Comparison of ENCODE assay signal across 9 cellular contexts in genomic region chr4:84529169-84529751, GRCh38. TPM values are rescaled to one million over a fixed set of nuclear protein-coding genes. Genes with fewer than 3 reads are reported as not detected.
DNase-seq lines count a peak whose midpoint lies in the region; ATAC-seq, FAIRE-seq and TF ChIP-seq lines count a peak whose summit lies in the region.
"Had no signal": no experiment of that assay in that cellular context is flagged by ENCODE, and none has a peak within 500 bp of the region (broad histone marks: within the 10 kb centered on the region; RNA-seq: fewer than 3 reads in every experiment).

No MANE protein-coding gene starts in this region.

- H3K4me3 ChIP-seq in AG10803 (ENCODE audit: low read length) (no peak overlapping the region), mucosa of descending colon (no peak overlapping the region)

- no TSS peak for BruUV-seq in MCF 10A (replicated peaks; lab: Mats Ljungman, UMichigan)

- ATAC-seq in mucosa of descending colon (no peak), GM21381 (IDR thresholded peaks at IDR 0.05; ENCODE audit: unreplicated experiment) (no peak), HG02981 (IDR thresholded peaks at IDR 0.05; ENCODE audit: unreplicated experiment) (no peak)

- POLR2A ChIA-PET in MCF 10A (lab: Yijun Ruan, JAX) = interaction anchor here (0.5 to 1.3 kb wide), 3 partner anchors 26 to 1267 kb away, joined by 3 read pairs; no protein-coding TSS in a partner anchor

- no peak overlapping the region for H3K27ac Mint-ChIP-seq in MCF 10A (ENCODE audit: low read depth, unreplicated experiment)

- TF ChIP-seq CTCF in AG10803 (conservative IDR thresholded peaks at IDR 0.05; ENCODE audit: low read length) = peak; percentile 73
- TF ChIP-seq CTCF in MCF 10A (IDR thresholded peaks at IDR 0.05; ENCODE audit: unreplicated experiment) = peak; percentile 53
- TF ChIP-seq CTCF in mucosa of descending colon (IDR thresholded peaks at IDR 0.05) = peak; percentile 20

- H3K36me3 ChIP-seq in mucosa of descending colon (ENCODE audit: low read depth) = no peaks in the 10 kb centered on the region

- peak; percentile 31 for FAIRE-seq in GM18507 (lab: Jason Lieb, UNC)

- DNase-seq in AG10803 (ENCODE audit: low read depth) (peak; percentile 20), GM18507 (ENCODE audit: extremely low spot score, insufficient read length, low read depth) (no peak), NCI-H1092 (lab: John Stamatoyannopoulos, UW) (peak; percentile 18), MCF 10A (ENCODE audit: unreplicated experiment) (peak; percentile 51), mucosa of descending colon (no peak)
- no peak for DNase-seq in stimulated activated CD8-positive, alpha-beta memory T cell treated with anti-CD3 and anti-CD28 coated beads, Interleukin-4, amount 100 ng/mL, for 48 hours

- peaks cover 17% of the 10 kb centered on the region for H3K27me3 Mint-ChIP-seq in MCF 10A (ENCODE audit: insufficient read depth, unreplicated experiment)

- no peak overlapping the region for H3K4me3 Mint-ChIP-seq in MCF 10A (ENCODE audit: unreplicated experiment)

- H3K9me3 Mint-ChIP-seq in MCF 10A (ENCODE audit: unreplicated experiment) = peaks cover 13% of the 10 kb centered on the region

- H3K9me3 ChIP-seq in mucosa of descending colon = no peaks in the 10 kb centered on the region

- CTCF ChIA-PET in MCF 10A (lab: Yijun Ruan, JAX) = interaction anchor here (0.6 to 6.3 kb wide), 17 partner anchors 7 to 909 kb away, joined by 3 to 24 read pairs (median 4); no protein-coding TSS in a partner anchor

- intact Hi-C loops in MCF 10A (cut with micrococcal nuclease) = no loop called here
- intact Hi-C loops in mucosa of descending colon (cut with DNase I, micrococcal nuclease) = loop anchor here in 1 of 2 donors (10.0 kb wide), 1 partner anchor 884 kb away; no protein-coding TSS in a partner anchor

- H3K36me3 Mint-ChIP-seq in MCF 10A (ENCODE audit: insufficient read depth, unreplicated experiment) = no peaks in the 10 kb centered on the region

- peaks cover 16% of the 10 kb centered on the region for H3K4me1 Mint-ChIP-seq in MCF 10A (ENCODE audit: insufficient read depth, unreplicated experiment)

- H3K4me1 ChIP-seq in mucosa of descending colon (ENCODE audit: low read depth) = no peaks in the 10 kb centered on the region

RNA-seq across cellular contexts. Expression of gene NKX6-1, which starts 30.2 kb away (rescaled TPM):
- total RNA-seq in MCF 10A (2022) = 0.68 and 1.1 TPM in 2 replicates
- total RNA-seq in mucosa of descending colon = not detected
- total RNA-seq: subcutaneous adipose tissue had no signal

RNA-seq across cellular contexts. Expression of gene CDS1, which starts 53.7 kb away (rescaled TPM):
- total RNA-seq in MCF 10A (2022) (10.3 and 11.5 TPM in 2 replicates), mucosa of descending colon (10 to 100 TPM; 18.9 to 44.2 (median 39.2) TPM)

Comparison
In these comparisons a context has a peak if more than half of its experiments do, and no peak if none do; other contexts are left out.
1. DNase-seq: peak in AG10803 (single experiment), NCI-H1092 (single experiment) and MCF 10A (single experiment); none in GM18507 (single experiment), mucosa of descending colon (0 of 3) and stimulated activated CD8-positive, alpha-beta memory T cell treated with anti-CD3 and anti-CD28 coated beads, Interleukin-4, amount 100 ng/mL, for 48 hours (single experiment).
2. CTCF ChIP-seq: peak in every context shown above with its lines; median percentile 73 in AG10803; 53 in MCF 10A; 20 in mucosa of descending colon.